In genomic region chr3:194573680-194574437, GRCh38 we compare ENCODE assay signal across 8 cellular contexts. TPM values are rescaled to one million over a fixed set of nuclear protein-coding genes. Genes with fewer than 3 reads are reported as not detected.
A peak's percentile ranks its signal among the peaks of the same experiment; 100 is the strongest.
DNase-seq lines count a peak whose midpoint lies in the region; ATAC-seq and TF ChIP-seq lines count a peak whose summit lies in the region.

No MANE protein-coding gene starts in this region.

- peak; percentile 56 for TF ChIP-seq CTCF in progenitor cell of endocrine pancreas (IDR thresholded peaks at IDR 0.05; ENCODE audit: unreplicated experiment)

- no peak overlapping the region for H3K27ac Mint-ChIP-seq in activated CD8-positive, alpha-beta T cell treated with anti-CD3 and anti-CD28 coated beads, Interleukin-2, amount 10 ng/mL, durations not matched to agents 7 days and 5 days
- peak overlapping the region; percentile 100 for H3K27ac Mint-ChIP-seq in progenitor cell of endocrine pancreas

- POLR2A ChIA-PET in activated CD8-positive, alpha-beta T cell treated with anti-CD3 and anti-CD28 coated beads, Interleukin-2, amount 10 ng/mL, durations not matched to agents 7 days and 5 days (lab: Charles Lee): interaction anchor here (0.9 kb wide), 1 partner anchor 10 kb away, joined by 3 read pairs; no protein-coding TSS in a partner anchor

- DNase-seq in Right ventricle myocardium inferior (ENCODE audit: missing footprints) (no peak), cardiac septum (ENCODE audit: low spot score) (no peak), NCI-H2196 (lab: John Stamatoyannopoulos, UW; ENCODE audit: unreplicated experiment) (peak; percentile 75), fibroblast of peridontal ligament (ENCODE audit: extremely low read depth) (peak; percentile 56), progenitor cell of endocrine pancreas (ENCODE audit: low spot score, unreplicated experiment) (no peak)
- DNase-seq in activated CD8-positive, alpha-beta T cell treated with anti-CD3 and anti-CD28 coated beads, Interleukin-2, amount 10 ng/mL, durations not matched to agents 7 days and 5 days: peak; percentile 46

- ATAC-seq in Right ventricle myocardium inferior (peak; percentile 56), HG02678 (IDR thresholded peaks at IDR 0.05; ENCODE audit: unreplicated experiment) (peak; percentile 85), GM18517 (IDR thresholded peaks at IDR 0.05; ENCODE audit: unreplicated experiment) (no peak)
- ATAC-seq in activated CD8-positive, alpha-beta T cell treated with anti-CD3 and anti-CD28 coated beads, Interleukin-2, amount 10 ng/mL, durations not matched to agents 7 days and 5 days: peak; percentile 87

- H3K27me3 Mint-ChIP-seq in activated CD8-positive, alpha-beta T cell treated with anti-CD3 and anti-CD28 coated beads, Interleukin-2, amount 10 ng/mL, durations not matched to agents 7 days and 5 days (ENCODE audit: low read depth): peaks cover 30% of the 10 kb centered on the region
- H3K27me3 Mint-ChIP-seq in progenitor cell of endocrine pancreas: no peaks in the 10 kb centered on the region

- peaks cover 2% of the 10 kb centered on the region for H3K4me1 Mint-ChIP-seq in activated CD8-positive, alpha-beta T cell treated with anti-CD3 and anti-CD28 coated beads, Interleukin-2, amount 10 ng/mL, durations not matched to agents 7 days and 5 days (ENCODE audit: low read depth)
- H3K4me1 Mint-ChIP-seq in progenitor cell of endocrine pancreas (ENCODE audit: low read depth): peaks cover 53% of the 10 kb centered on the region

- intact Hi-C loops in Right ventricle myocardium inferior (cut with DNase I): loop anchor here (2.0 to 5.0 kb wide), 2 partner anchors 87 to 99 kb away; partner anchors contain the start of gene ATP13A3
- intact Hi-C loops in cardiac septum (cut with DNase I): loop anchor here (1.0 to 5.0 kb wide), 4 partner anchors 47 to 157 kb away; partner anchors contain the start of gene ATP13A3

- H3K4me3 Mint-ChIP-seq in activated CD8-positive, alpha-beta T cell treated with anti-CD3 and anti-CD28 coated beads, Interleukin-2, amount 10 ng/mL, durations not matched to agents 7 days and 5 days: no peak overlapping the region
- H3K4me3 Mint-ChIP-seq in progenitor cell of endocrine pancreas (ENCODE audit: low read depth): peak overlapping the region; percentile 49

- no peaks in the 10 kb centered on the region for H3K9me3 Mint-ChIP-seq in activated CD8-positive, alpha-beta T cell treated with anti-CD3 and anti-CD28 coated beads, Interleukin-2, amount 10 ng/mL, durations not matched to agents 7 days and 5 days (ENCODE audit: insufficient read depth)
- H3K9me3 Mint-ChIP-seq in progenitor cell of endocrine pancreas (ENCODE audit: low read depth): no peaks in the 10 kb centered on the region

- H3K36me3 Mint-ChIP-seq in activated CD8-positive, alpha-beta T cell treated with anti-CD3 and anti-CD28 coated beads, Interleukin-2, amount 10 ng/mL, durations not matched to agents 7 days and 5 days (ENCODE audit: low read depth): no peaks in the 10 kb centered on the region
- no peaks in the 10 kb centered on the region for H3K36me3 Mint-ChIP-seq in progenitor cell of endocrine pancreas (ENCODE audit: insufficient read depth)

- CTCF ChIA-PET in activated CD8-positive, alpha-beta T cell treated with anti-CD3 and anti-CD28 coated beads, Interleukin-2, amount 10 ng/mL, durations not matched to agents 7 days and 5 days (lab: Charles Lee): interaction anchor here (0.6 to 6.7 kb wide), 17 partner anchors 18 to 240 kb away, joined by 3 to 62 read pairs (median 4); no protein-coding TSS in a partner anchor

RNA-seq across cellular contexts. Expression of gene TMEM44, which starts 59.4 kb away (rescaled TPM):
- total RNA-seq in Right ventricle myocardium inferior: 6.1 TPM
- total RNA-seq in cardiac septum: 5.7 TPM
- 1 to 10 TPM; 9.1 to 9.9 TPM for total RNA-seq in activated CD8-positive, alpha-beta T cell treated with anti-CD3 and anti-CD28 coated beads, Interleukin-2, amount 10 ng/mL, durations not matched to agents 7 days and 5 days
- total RNA-seq in progenitor cell of endocrine pancreas: 40.1 and 44.7 TPM in 2 replicates

Comparison
In these comparisons a context has a peak if more than half of its experiments do, and no peak if none do; other contexts are left out.
1. DNase-seq: peak in NCI-H2196 (single experiment), activated CD8-positive, alpha-beta T cell treated with anti-CD3 and anti-CD28 coated beads, Interleukin-2, amount 10 ng/mL, durations not matched to agents 7 days and 5 days (single experiment) and fibroblast of peridontal ligament (single experiment); none in Right ventricle myocardium inferior (single experiment), cardiac septum (single experiment) and progenitor cell of endocrine pancreas (single experiment).